In the genomic region with DNA sequence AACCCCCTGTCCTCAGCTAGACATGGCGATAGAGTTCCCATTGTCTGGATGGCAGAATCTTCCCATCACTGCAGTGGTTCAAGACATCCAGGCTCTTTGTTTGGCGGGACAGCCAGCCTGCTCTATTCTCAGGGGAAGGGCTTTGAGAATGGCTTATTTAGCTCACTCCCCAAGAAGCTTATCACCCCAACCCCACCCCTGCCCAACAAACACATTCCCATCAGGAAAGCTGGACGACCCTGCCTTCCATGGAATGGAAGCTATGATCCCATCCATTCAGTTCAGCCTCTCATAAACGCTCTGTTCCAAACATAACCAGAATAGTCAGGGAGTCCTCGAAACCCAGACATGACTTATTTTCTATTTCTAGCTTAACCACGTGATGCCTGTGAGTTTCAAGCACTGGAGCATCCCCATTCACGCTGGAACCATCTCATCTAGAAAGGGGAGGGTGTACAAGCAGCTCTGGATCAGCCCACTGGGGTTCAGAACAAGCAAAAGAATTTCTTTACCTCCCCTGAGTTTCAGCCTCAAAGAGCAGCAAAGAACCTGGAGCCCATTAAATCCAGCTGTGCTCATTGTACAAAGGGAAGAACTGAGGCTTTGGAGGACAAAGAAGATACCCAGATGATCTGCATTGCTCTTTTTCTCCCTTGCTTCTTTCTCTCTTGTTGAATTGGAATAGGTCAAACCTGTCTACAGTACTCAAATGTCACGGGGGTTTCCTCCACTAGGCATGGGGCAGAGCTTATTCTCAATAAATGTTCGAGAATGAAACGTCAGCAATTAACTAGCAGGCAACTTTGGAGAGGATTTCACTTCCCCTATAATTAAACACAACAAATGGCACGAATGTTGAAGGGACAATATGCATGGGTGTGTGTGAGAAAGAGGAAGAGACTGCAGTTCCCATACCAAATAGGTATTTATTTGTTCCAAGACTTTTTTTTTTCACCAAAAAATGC, we compare ENCODE assay signal across 1 cellular context.
TF ChIP-seq lines count a peak whose summit lies in the region.

No MANE protein-coding gene starts in this region.

TF ChIP-seq in SK-N-SH, 30 proteins besides CTCF, POLR2A, EP300 and RAD21:
- TF ChIP-seq, protein P1, sequence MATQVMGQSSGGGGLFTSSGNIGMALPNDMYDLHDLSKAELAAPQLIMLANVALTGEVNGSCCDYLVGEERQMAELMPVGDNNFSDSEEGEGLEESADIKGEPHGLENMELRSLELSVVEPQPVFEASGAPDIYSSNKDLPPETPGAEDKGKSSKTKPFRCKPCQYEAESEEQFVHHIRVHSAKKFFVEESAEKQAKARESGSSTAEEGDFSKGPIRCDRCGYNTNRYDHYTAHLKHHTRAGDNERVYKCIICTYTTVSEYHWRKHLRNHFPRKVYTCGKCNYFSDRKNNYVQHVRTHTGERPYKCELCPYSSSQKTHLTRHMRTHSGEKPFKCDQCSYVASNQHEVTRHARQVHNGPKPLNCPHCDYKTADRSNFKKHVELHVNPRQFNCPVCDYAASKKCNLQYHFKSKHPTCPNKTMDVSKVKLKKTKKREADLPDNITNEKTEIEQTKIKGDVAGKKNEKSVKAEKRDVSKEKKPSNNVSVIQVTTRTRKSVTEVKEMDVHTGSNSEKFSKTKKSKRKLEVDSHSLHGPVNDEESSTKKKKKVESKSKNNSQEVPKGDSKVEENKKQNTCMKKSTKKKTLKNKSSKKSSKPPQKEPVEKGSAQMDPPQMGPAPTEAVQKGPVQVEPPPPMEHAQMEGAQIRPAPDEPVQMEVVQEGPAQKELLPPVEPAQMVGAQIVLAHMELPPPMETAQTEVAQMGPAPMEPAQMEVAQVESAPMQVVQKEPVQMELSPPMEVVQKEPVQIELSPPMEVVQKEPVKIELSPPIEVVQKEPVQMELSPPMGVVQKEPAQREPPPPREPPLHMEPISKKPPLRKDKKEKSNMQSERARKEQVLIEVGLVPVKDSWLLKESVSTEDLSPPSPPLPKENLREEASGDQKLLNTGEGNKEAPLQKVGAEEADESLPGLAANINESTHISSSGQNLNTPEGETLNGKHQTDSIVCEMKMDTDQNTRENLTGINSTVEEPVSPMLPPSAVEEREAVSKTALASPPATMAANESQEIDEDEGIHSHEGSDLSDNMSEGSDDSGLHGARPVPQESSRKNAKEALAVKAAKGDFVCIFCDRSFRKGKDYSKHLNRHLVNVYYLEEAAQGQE (IDR thresholded peaks at IDR 0.05; ENCODE audit: low read depth, low read length): no peak
- no peak for TF ChIP-seq TEAD4 (IDR thresholded peaks at IDR 0.05; ENCODE audit: borderline replicate concordance, insufficient read depth)
- TF ChIP-seq, protein P2, sequence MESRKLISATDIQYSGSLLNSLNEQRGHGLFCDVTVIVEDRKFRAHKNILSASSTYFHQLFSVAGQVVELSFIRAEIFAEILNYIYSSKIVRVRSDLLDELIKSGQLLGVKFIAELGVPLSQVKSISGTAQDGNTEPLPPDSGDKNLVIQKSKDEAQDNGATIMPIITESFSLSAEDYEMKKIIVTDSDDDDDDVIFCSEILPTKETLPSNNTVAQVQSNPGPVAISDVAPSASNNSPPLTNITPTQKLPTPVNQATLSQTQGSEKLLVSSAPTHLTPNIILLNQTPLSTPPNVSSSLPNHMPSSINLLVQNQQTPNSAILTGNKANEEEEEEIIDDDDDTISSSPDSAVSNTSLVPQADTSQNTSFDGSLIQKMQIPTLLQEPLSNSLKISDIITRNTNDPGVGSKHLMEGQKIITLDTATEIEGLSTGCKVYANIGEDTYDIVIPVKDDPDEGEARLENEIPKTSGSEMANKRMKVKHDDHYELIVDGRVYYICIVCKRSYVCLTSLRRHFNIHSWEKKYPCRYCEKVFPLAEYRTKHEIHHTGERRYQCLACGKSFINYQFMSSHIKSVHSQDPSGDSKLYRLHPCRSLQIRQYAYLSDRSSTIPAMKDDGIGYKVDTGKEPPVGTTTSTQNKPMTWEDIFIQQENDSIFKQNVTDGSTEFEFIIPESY (IDR thresholded peaks at IDR 0.05; ENCODE audit: borderline replicate concordance, low read depth): no peak
